Comparison of ENCODE assay signal across 8 cellular contexts in genomic region chr2:48248251-48248933, GRCh38.
DNase-seq lines count a peak whose midpoint lies in the region; ATAC-seq and TF ChIP-seq lines count a peak whose summit lies in the region.

No MANE protein-coding gene starts in this region.

- peak; percentile 83 for ATAC-seq in HG03460 (IDR thresholded peaks at IDR 0.05; ENCODE audit: unreplicated experiment)

- DNase-seq in DMS53 treated with DMSO at 0.1 percent for 48 hours (lab: John Stamatoyannopoulos, UW; ENCODE audit: unreplicated experiment) (peak; percentile 18), GM20000 (ENCODE audit: low spot score) (peak; percentile 25), iPS-NIHi7 (ENCODE audit: extremely low spot score) (peak; percentile 67), GOT3 (lab: John Stamatoyannopoulos, UW) (no peak), cerebellar nuclear complex (lab: John Stamatoyannopoulos, UW) (no peak)
- DNase-seq in stimulated activated CD4-positive, alpha-beta T cell treated with anti-CD3 and anti-CD28 coated beads, Interleukin-4, amount 100 ng/mL, for 4 hours, result no peak

- H3K27ac ChIP-seq in VCaP, result peak overlapping the region; percentile 38

- no peak for TF ChIP-seq CTCF in GM20000 (IDR thresholded peaks at IDR 0.05; ENCODE audit: extremely low read depth, missing control alignments)
- TF ChIP-seq CTCF in VCaP (conservative IDR thresholded peaks at IDR 0.05), result no peak

Comparison
In these comparisons a context has a peak if more than half of its experiments do, and no peak if none do; other contexts are left out.
1. DNase-seq: peak in DMS53 treated with DMSO at 0.1 percent for 48 hours (single experiment), GM20000 (single experiment) and iPS-NIHi7 (single experiment); none in GOT3 (single experiment), cerebellar nuclear complex (0 of 2) and stimulated activated CD4-positive, alpha-beta T cell treated with anti-CD3 and anti-CD28 coated beads, Interleukin-4, amount 100 ng/mL, for 4 hours (0 of 2).